In the genomic region with DNA sequence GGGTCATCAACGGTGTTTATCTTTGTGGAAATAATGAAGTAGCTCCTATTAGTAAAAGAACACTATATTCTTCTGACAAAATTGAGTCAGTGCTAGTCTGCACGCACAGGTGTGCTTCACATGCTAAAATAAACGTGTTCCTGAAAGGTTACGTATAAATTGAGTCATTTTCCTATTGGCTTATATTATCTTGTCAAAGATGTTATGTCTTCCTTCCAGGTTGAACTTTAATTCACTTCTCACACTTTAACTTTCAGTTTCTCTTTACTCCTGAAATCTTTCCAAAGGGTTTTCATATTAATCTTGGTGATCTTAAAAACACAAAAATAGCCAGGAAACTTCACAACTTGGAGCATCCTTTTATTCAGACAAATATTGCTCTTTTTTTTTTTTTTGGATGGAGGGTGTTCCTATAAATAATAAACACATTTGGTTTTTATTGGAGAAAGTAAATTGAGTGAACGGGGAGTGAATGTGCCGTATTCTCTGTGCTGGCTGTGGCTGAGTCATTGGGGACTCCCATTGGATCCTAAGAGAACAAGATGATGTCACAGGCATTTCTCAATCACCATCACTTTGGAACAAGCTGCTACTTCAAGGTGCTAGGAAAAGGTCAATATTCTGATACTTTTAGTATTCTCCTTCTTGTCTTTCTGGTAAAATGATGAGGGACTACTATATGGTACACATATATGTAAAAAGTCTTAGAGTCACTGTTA, we compare ENCODE assay signal across 10 cellular contexts.
DNase-seq lines count a peak whose midpoint lies in the region; ATAC-seq, FAIRE-seq and TF ChIP-seq lines count a peak whose summit lies in the region.
"Had no signal": no experiment of that assay in that cellular context is flagged by ENCODE, and none has a peak within 500 bp of the region (broad histone marks: within the 10 kb centered on the region; RNA-seq: fewer than 3 reads in every experiment).

No MANE protein-coding gene starts in this region.

- peaks cover 3% of the 10 kb centered on the region for H3K4me1 Mint-ChIP-seq in activated CD4-positive, alpha-beta T cell treated with anti-CD3 and anti-CD28 coated beads, Interleukin-2, amount 10 ng/mL, durations not matched to agents 7 days and 5 days

- H3K27ac ChIP-seq in body of pancreas (peak overlapping the region in 2 of 4 donors; percentile 1 to 44), suprapubic skin (peak overlapping the region; percentile 12)

- intact Hi-C loops in body of pancreas (cut with DNase I), result no loop called here

- POLR2A ChIA-PET in activated CD4-positive, alpha-beta T cell treated with anti-CD3 and anti-CD28 coated beads, Interleukin-2, amount 10 ng/mL, durations not matched to agents 7 days and 5 days (lab: Charles Lee), result no interaction called here

- no peaks in the 10 kb centered on the region for H3K9me3 Mint-ChIP-seq in activated CD4-positive, alpha-beta T cell treated with anti-CD3 and anti-CD28 coated beads, Interleukin-2, amount 10 ng/mL, durations not matched to agents 7 days and 5 days

- H3K9me3 ChIP-seq in body of pancreas (peaks cover 0 to 5% (median 2%) of the 10 kb centered on the region in 3 donors), suprapubic skin (no peaks in the 10 kb centered on the region)

- no peaks in the 10 kb centered on the region for H3K36me3 Mint-ChIP-seq in activated CD4-positive, alpha-beta T cell treated with anti-CD3 and anti-CD28 coated beads, Interleukin-2, amount 10 ng/mL, durations not matched to agents 7 days and 5 days (ENCODE audit: low read depth)

- H3K4me1 ChIP-seq in body of pancreas (peaks cover 10% of the 10 kb centered on the region), suprapubic skin (no peaks in the 10 kb centered on the region)

- no peak overlapping the region for H3K4me3 ChIP-seq in body of pancreas
- peak overlapping the region; percentile 30 for H3K4me3 ChIP-seq in suprapubic skin

- no peak overlapping the region for H3K27ac Mint-ChIP-seq in activated CD4-positive, alpha-beta T cell treated with anti-CD3 and anti-CD28 coated beads, Interleukin-2, amount 10 ng/mL, durations not matched to agents 7 days and 5 days

- no peaks in the 10 kb centered on the region for H3K36me3 ChIP-seq in body of pancreas (replicated peaks in 1 of 2; ENCODE audit: insufficient read depth in 1 of 2, low read depth in 2 of 2)
- no peaks in the 10 kb centered on the region for H3K36me3 ChIP-seq in suprapubic skin

- DNase-seq in HTR-8/SVneo (ENCODE audit: insufficient read length, low spot score) (peak; percentile 56), body of pancreas (peak in 3 of 4 donors; percentile 25 to 60 (median 38)), iris pigment epithelial cell (ENCODE audit: low read depth) (peak; percentile 97), suprapubic skin (ENCODE audit: low spot score in 2 of 2) (no peak), GM10266 (ENCODE audit: extremely low spot score) (no peak), SK-N-DZ (ENCODE audit: low spot score) (no peak)
- no peak for DNase-seq in activated CD4-positive, alpha-beta T cell treated with anti-CD3 and anti-CD28 coated beads, Interleukin-2, amount 10 ng/mL, durations not matched to agents 7 days and 5 days
- DNase-seq: NCI-H69; stimulated activated CD4-positive, alpha-beta T cell treated with anti-CD3 and anti-CD28 coated beads, Interleukin-12 subunit alpha, Interleukin-12 subunit beta, amount 100 ng/mL, for 4 hours had no signal

- ATAC-seq in body of pancreas, result peak; percentile 69
- no peak for ATAC-seq in HG02678 (IDR thresholded peaks at IDR 0.05; ENCODE audit: unreplicated experiment)

- CTCF ChIA-PET in activated CD4-positive, alpha-beta T cell treated with anti-CD3 and anti-CD28 coated beads, Interleukin-2, amount 10 ng/mL, durations not matched to agents 7 days and 5 days (lab: Charles Lee), result no interaction called here

- TF ChIP-seq CTCF in body of pancreas (IDR thresholded peaks at IDR 0.05) (no peak), suprapubic skin (IDR thresholded peaks at IDR 0.05) (no peak), GM10266 (IDR thresholded peaks at IDR 0.05; ENCODE audit: control insufficient read depth, insufficient read depth, low read depth, missing control alignments) (no peak)

- no peak overlapping the region for H3K4me3 Mint-ChIP-seq in activated CD4-positive, alpha-beta T cell treated with anti-CD3 and anti-CD28 coated beads, Interleukin-2, amount 10 ng/mL, durations not matched to agents 7 days and 5 days

- WGBS in body of pancreas, 2 donors, result 69 to 72% methylated on average over 6 of the region's 6 CpGs
- 40% methylated on average over 6 of the region's 6 CpGs for WGBS in suprapubic skin

- no peak for FAIRE-seq in HTR-8/SVneo (lab: Jason Lieb, UNC)

- H3K27me3 ChIP-seq in body of pancreas (no peaks in the 10 kb centered on the region), suprapubic skin (no peaks in the 10 kb centered on the region)

- H3K27me3 Mint-ChIP-seq in activated CD4-positive, alpha-beta T cell treated with anti-CD3 and anti-CD28 coated beads, Interleukin-2, amount 10 ng/mL, durations not matched to agents 7 days and 5 days, result no peaks in the 10 kb centered on the region

- TF ChIP-seq POLR2A in body of pancreas (IDR thresholded peaks at IDR 0.05), result no peak
- TF ChIP-seq POLR2A in suprapubic skin (IDR thresholded peaks at IDR 0.05), result no peak

- TF ChIP-seq EP300 in suprapubic skin (IDR thresholded peaks at IDR 0.05), result no peak

Comparison
In these comparisons a context has a peak if more than half of its experiments do, and no peak if none do; other contexts are left out.
1. DNase-seq: peak in HTR-8/SVneo (single experiment), body of pancreas (3 of 4) and iris pigment epithelial cell (single experiment); none in suprapubic skin (0 of 2), activated CD4-positive, alpha-beta T cell treated with anti-CD3 and anti-CD28 coated beads, Interleukin-2, amount 10 ng/mL, durations not matched to agents 7 days and 5 days (single experiment), GM10266 (single experiment) and SK-N-DZ (single experiment).